8 cellular contexts compared by ENCODE assay signal in the genomic region with DNA sequence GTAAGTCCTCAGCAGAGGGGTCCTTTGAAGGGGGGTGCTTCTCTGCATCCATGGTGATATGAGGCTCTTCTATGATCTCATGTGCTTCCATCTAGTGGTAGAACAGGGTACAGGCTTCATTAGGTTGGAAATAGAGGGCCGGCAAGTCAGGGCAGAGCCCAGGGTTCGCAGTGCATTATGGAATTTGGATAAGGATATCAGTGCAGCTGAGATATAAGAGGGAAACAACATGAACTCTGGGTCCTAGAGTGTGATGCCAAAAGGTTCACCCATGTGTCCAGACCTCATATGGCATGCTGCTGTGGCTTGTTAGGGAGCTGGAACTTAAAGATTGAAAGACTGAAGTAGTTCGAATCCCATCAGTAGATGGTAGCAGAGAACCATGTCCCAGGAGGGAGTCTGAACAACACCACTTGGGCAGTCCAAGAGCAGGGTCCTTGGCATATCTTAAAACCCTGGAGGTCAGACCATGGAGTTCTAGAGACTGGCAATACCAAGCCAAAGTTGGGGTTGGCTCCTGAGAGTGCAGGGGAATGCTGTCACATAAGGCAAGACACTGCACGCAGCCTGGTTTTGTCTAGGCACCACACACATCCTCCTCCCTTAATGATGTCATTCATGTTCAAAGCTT. TPM values are rescaled to one million over a fixed set of nuclear protein-coding genes. Genes with fewer than 3 reads are reported as not detected.
DNase-seq lines count a peak whose midpoint lies in the region; ATAC-seq and TF ChIP-seq lines count a peak whose summit lies in the region.

No MANE protein-coding gene starts in this region.

- intact Hi-C loops in activated B cell treated with CpG ODN at 0.5 μM for 24 hours (cut with micrococcal nuclease): loop anchor here (1.0 to 5.0 kb wide), 7 partner anchors 36 to 709 kb away; a partner anchor contains a TSS

- DNase-seq in A172 (ENCODE audit: low spot score) (peak; percentile 32), NCI-H2107 treated with DMSO at 0.1 percent for 48 hours (lab: John Stamatoyannopoulos, UW; ENCODE audit: unreplicated experiment) (peak; percentile 78), activated B cell treated with CpG ODN at 0.5 μM for 24 hours (no peak), fibroblast of peridontal ligament (ENCODE audit: extremely low read depth) (peak; percentile 80)

- H3K4me2 ChIP-seq in DOHH2 (ENCODE audit: low read length): peak overlapping the region; percentile 42; the same call in 1 of the 2 replicates

- H3K27ac Mint-ChIP-seq in activated B cell treated with CpG ODN at 0.5 μM for 24 hours: peak overlapping the region; percentile 10

- no peak overlapping the region for H3K27ac ChIP-seq in DOHH2 (ENCODE audit: low read depth, low read length)
- H3K27ac ChIP-seq in neutrophil: no peak overlapping the region

- no peaks in the 10 kb centered on the region for H3K79me2 ChIP-seq in DOHH2 (ENCODE audit: control insufficient read depth, low read length)

- peak overlapping the region; percentile 55 for H3K4me3 Mint-ChIP-seq in activated B cell treated with CpG ODN at 0.5 μM for 24 hours

- H3K4me1 ChIP-seq in DOHH2 (ENCODE audit: control insufficient read depth, low read length) (peaks cover 19% of the 10 kb centered on the region), neutrophil (ENCODE audit: control insufficient read depth in 1 of 2, insufficient read depth in 1 of 2, low read depth in 1 of 2, low read length in 1 of 2) (peaks cover 12 to 14% of the 10 kb centered on the region in 2 experiments)

- CTCF ChIA-PET in activated B cell treated with CpG ODN at 0.5 μM for 24 hours (lab: Charles Lee): interaction anchor here (0.9 to 4.3 kb wide), 32 partner anchors 12 to 222 kb away, joined by 3 to 114 read pairs (median 4); a partner anchor contains a TSS

- POLR2A ChIA-PET in activated B cell treated with CpG ODN at 0.5 μM for 24 hours (lab: Charles Lee): interaction anchor here (0.7 to 1.4 kb wide), 6 partner anchors 14 to 77 kb away, joined by 3 to 4 read pairs (median 3); a partner anchor contains a TSS

- H3K9me2 ChIP-seq in DOHH2 (replicated peaks; ENCODE audit: control insufficient read depth, low read length): no peaks in the 10 kb centered on the region

- H3K9me3 ChIP-seq in DOHH2 (ENCODE audit: control insufficient read depth, insufficient read depth, low read length) (no peaks in the 10 kb centered on the region), neutrophil (no peaks in the 10 kb centered on the region)

- H3K4me3 ChIP-seq in DOHH2 (ENCODE audit: low read length) (no peak overlapping the region), neutrophil (ENCODE audit: low read depth in 1 of 2, low read length in 1 of 2) (no peak overlapping the region)

- H3F3A ChIP-seq in DOHH2 (ENCODE audit: control insufficient read depth, insufficient read depth): no peaks in the 10 kb centered on the region

- H3K27me3 ChIP-seq in DOHH2 (ENCODE audit: control insufficient read depth, low read length) (peaks cover 9% of the 10 kb centered on the region; the same call in 1 of the 2 replicates), neutrophil (peaks cover 56% of the 10 kb centered on the region)

- ATAC-seq in HG02798 (IDR thresholded peaks at IDR 0.05; ENCODE audit: poor library complexity, unreplicated experiment) (peak; percentile 46), activated B cell treated with CpG ODN at 0.5 μM for 24 hours (ENCODE audit: low read depth) (peak; percentile 49), HG02763 (IDR thresholded peaks at IDR 0.05; ENCODE audit: unreplicated experiment) (no peak)

- peaks cover 21% of the 10 kb centered on the region for H3K4me1 Mint-ChIP-seq in activated B cell treated with CpG ODN at 0.5 μM for 24 hours

- no peaks in the 10 kb centered on the region for H4K20me1 ChIP-seq in DOHH2 (ENCODE audit: control insufficient read depth, insufficient read depth, low read depth, low read length)

- TF ChIP-seq CTCF in DOHH2 (IDR thresholded peaks at IDR 0.05; ENCODE audit: low read depth, low read length, poor library complexity, severe bottlenecking) (peak; percentile 95), activated B cell treated with CpG ODN at 0.5 μM for 24 hours (IDR thresholded peaks at IDR 0.05) (no peak), neutrophil (IDR thresholded peaks at IDR 0.05) (peak; percentile 64)

- H3K9me3 Mint-ChIP-seq in activated B cell treated with CpG ODN at 0.5 μM for 24 hours: no peaks in the 10 kb centered on the region

- no peaks in the 10 kb centered on the region for H3K27me3 Mint-ChIP-seq in activated B cell treated with CpG ODN at 0.5 μM for 24 hours

- no peaks in the 10 kb centered on the region for H3K36me3 ChIP-seq in DOHH2 (ENCODE audit: control insufficient read depth, low read length)
- H3K36me3 ChIP-seq in neutrophil: no peaks in the 10 kb centered on the region

- peaks cover 4% of the 10 kb centered on the region for H3K36me3 Mint-ChIP-seq in activated B cell treated with CpG ODN at 0.5 μM for 24 hours (ENCODE audit: low read depth)

RNA-seq across cellular contexts. Expression of a gene that starts 2.3 kb away (rescaled TPM):
- not detected in 2 replicates for total RNA-seq in A172 (2014; rRNA removed; shearing (Covaris generic))
- total RNA-seq in activated B cell treated with CpG ODN at 0.5 μM for 24 hours: not detected in 2 replicates

RNA-seq across cellular contexts. Expression of a gene that starts 2.8 kb away (rescaled TPM):
- total RNA-seq in A172 (2014; rRNA removed; shearing (Covaris generic)): 1.6 and 2.7 TPM in 2 replicates
- 5.0 and 8.0 TPM in 2 replicates for total RNA-seq in activated B cell treated with CpG ODN at 0.5 μM for 24 hours

RNA-seq across cellular contexts. Expression of a gene that starts 11.3 kb away (rescaled TPM):
- total RNA-seq in A172 (2014; rRNA removed; shearing (Covaris generic)): 36.3 and 49.2 TPM in 2 replicates
- total RNA-seq in activated B cell treated with CpG ODN at 0.5 μM for 24 hours: 27.9 and 34.0 TPM in 2 replicates

RNA-seq across cellular contexts. Expression of a gene that starts 14.1 kb away (rescaled TPM):
- total RNA-seq in A172 (2014; rRNA removed; shearing (Covaris generic)): 0.21 and 0.29 TPM in 2 replicates
- 1.8 and 4.0 TPM in 2 replicates for total RNA-seq in activated B cell treated with CpG ODN at 0.5 μM for 24 hours

RNA-seq across cellular contexts. Expression of a gene that starts 34.8 kb away (rescaled TPM):
- total RNA-seq in A172 (2014; rRNA removed; shearing (Covaris generic)): 1.9 and 2.1 TPM in 2 replicates
- total RNA-seq in activated B cell treated with CpG ODN at 0.5 μM for 24 hours: 4.4 and 4.6 TPM in 2 replicates
